Comparison of ENCODE assay signal across 18 cellular contexts in the genomic region with DNA sequence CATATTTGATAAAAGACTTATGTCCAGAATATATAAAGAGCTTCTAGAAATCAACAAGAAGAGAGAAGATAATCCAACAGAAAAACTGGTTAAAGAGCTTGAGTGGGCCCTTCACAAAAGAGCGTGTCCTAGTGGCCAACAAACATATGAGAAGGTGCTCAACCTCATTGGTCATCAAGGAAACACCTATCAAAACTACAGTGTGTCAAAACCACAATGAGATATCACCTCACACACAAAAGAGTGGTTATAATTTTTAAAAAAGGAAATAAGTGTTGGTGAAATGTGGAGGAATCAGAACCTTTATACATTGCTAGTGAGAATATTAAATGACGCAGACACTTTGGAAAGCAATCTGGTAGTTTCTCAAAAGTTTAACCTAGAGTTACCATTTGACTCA.
DNase-seq lines count a peak whose midpoint lies in the region; ATAC-seq, FAIRE-seq and TF ChIP-seq lines count a peak whose summit lies in the region.
"Had no signal": no experiment of that assay in that cellular context is flagged by ENCODE, and none has a peak within 500 bp of the region (broad histone marks: within the 10 kb centered on the region; RNA-seq: fewer than 3 reads in every experiment).

No MANE protein-coding gene starts in this region.

- H4K20me1 ChIP-seq in KMS-11 (ENCODE audit: insufficient read depth): no peaks in the 10 kb centered on the region
- H4K20me1 ChIP-seq in GM12878 (ENCODE audit: control insufficient read depth, insufficient read depth): no peaks in the 10 kb centered on the region
- no peaks in the 10 kb centered on the region for H4K20me1 ChIP-seq in osteoblast (ENCODE audit: insufficient read depth, low read length)

- peaks cover 0 to 1% (median 0%) of the 10 kb centered on the region in 6 donors for H3K9me3 Mint-ChIP-seq in immature natural killer cell
- peaks cover 4% of the 10 kb centered on the region; the same call in 1 of the 2 replicates for H3K9me3 Mint-ChIP-seq in HFFc6
- H3K9me3 Mint-ChIP-seq: CD4-positive, alpha-beta memory T cell; GM23338 had no signal

- no TSS peak for BruUV-seq in GM12878 (replicated peaks; lab: Mats Ljungman, UMichigan)

- no peak for DNase-seq in GM12878 (ENCODE audit: low read depth, low spot score)
- DNase-seq in immature natural killer cell: peak; percentile 51 to 64 (median 54)
- peak; percentile 23 for DNase-seq in osteoblast (ENCODE audit: insufficient read length, low spot score, missing footprints)
- DNase-seq in SIG-M5 treated with dmso at 0.1 percent for 504 hours (lab: John Stamatoyannopoulos, UW; ENCODE audit: unreplicated experiment): no peak
- DNase-seq in aorta: no peak
- no peak for DNase-seq in RPMI8226
- DNase-seq in HFFc6: no peak
- DNase-seq: C1 segment of cervical spinal cord; Calu3; CD4-positive, alpha-beta memory T cell; COR-L47; DMS53; DMS79 treated with DMSO at 0.1 percent for 48 hours; GF-D8; H9 had no signal

- H3K36me3 ChIP-seq in KMS-11 (ENCODE audit: insufficient read depth) (no peaks in the 10 kb centered on the region), GM12878 (ENCODE audit: control insufficient read depth in 2 of 2, insufficient read depth in 2 of 2, low read length in 1 of 2) (no peaks in the 10 kb centered on the region), osteoblast (ENCODE audit: insufficient read depth, low read length) (no peaks in the 10 kb centered on the region), aorta (ENCODE audit: control insufficient read depth in 1 of 2, insufficient read depth in 2 of 2, low read length in 1 of 2) (no peaks in the 10 kb centered on the region)

- SMC1A ChIA-PET in GM12878 (lab: Charles Lee; ENCODE audit: uncharacterized antibody, unreplicated experiment): interaction anchor here (0.8 to 2.2 kb wide), 2 partner anchors 22 to 27 kb away, joined by 3 to 16 read pairs; no protein-coding TSS in a partner anchor

- intact Hi-C loops in GM12878 (cut with micrococcal nuclease; ENCODE audit: unreplicated experiment): no loop called here
- intact Hi-C loops in aorta (cut with DNase I): loop anchor here in 1 of 2 donors (10.0 kb wide), 1 partner anchor 57 kb away; no protein-coding TSS in a partner anchor

- no peak for TF ChIP-seq RAD21 in GM12878 (IDR thresholded peaks at IDR 0.05; ENCODE audit: insufficient read depth, low read depth, low read length)

- H2AFZ ChIP-seq in KMS-11 (ENCODE audit: low read depth) (no peak overlapping the region), GM12878 (ENCODE audit: control insufficient read depth, low read depth, low read length) (no peak overlapping the region), osteoblast (ENCODE audit: low read length) (no peak overlapping the region)
- H2AFZ ChIP-seq: GM23338 had no signal

- no peaks in the 10 kb centered on the region for H3K9me3 ChIP-seq in GM12878 (replicated peaks; ENCODE audit: control insufficient read depth, insufficient read depth, low read length)
- H3K9me3 ChIP-seq in osteoblast (ENCODE audit: low read depth, low read length): no peaks in the 10 kb centered on the region
- no peaks in the 10 kb centered on the region for H3K9me3 ChIP-seq in aorta (ENCODE audit: control insufficient read depth, low read length)

- H3K4me1 ChIP-seq in KMS-11 (ENCODE audit: low read depth, poor library complexity, severe bottlenecking) (peaks cover 99% of the 10 kb centered on the region), GM12878 (ENCODE audit: control insufficient read depth, insufficient read depth, low read length) (peaks cover 61% of the 10 kb centered on the region), osteoblast (ENCODE audit: insufficient read depth, low read length) (peaks cover 2% of the 10 kb centered on the region), aorta (ENCODE audit: control insufficient read depth in 1 of 2, insufficient read depth in 2 of 2, low read length in 2 of 2) (peaks cover 3 to 6% of the 10 kb centered on the region in 2 donors)

- no peak for TF ChIP-seq EP300 in GM12878 (IDR thresholded peaks at IDR 0.05; ENCODE audit: borderline replicate concordance in 1 of 2, control insufficient read depth in 1 of 2, low read depth in 2 of 2, low read length in 2 of 2)

- H3K9ac ChIP-seq in KMS-11 (no peak overlapping the region), GM12878 (ENCODE audit: control insufficient read depth, insufficient read depth, low read length) (no peak overlapping the region)

- POLR2A ChIA-PET in GM12878 (lab: Charles Lee): interaction anchor here (0.6 to 6.9 kb wide), 4 partner anchors 6 to 107 kb away, joined by 3 to 58 read pairs (median 8); a partner anchor contains a TSS

- RAD21 ChIA-PET in GM12878 (lab: Charles Lee; ENCODE audit: unreplicated experiment): interaction anchor here (1.3 to 6.5 kb wide), 2 partner anchors 28 to 108 kb away, joined by 3 to 75 read pairs; no protein-coding TSS in a partner anchor

- H3K27me3 Mint-ChIP-seq in immature natural killer cell (ENCODE audit: low read depth in 3 of 3) (peaks cover 2 to 5% (median 2%) of the 10 kb centered on the region in 3 donors), HFFc6 (ENCODE audit: insufficient read depth) (peaks cover 17% of the 10 kb centered on the region)
- H3K27me3 Mint-ChIP-seq: CD4-positive, alpha-beta memory T cell had no signal

- H3K27me3 ChIP-seq in KMS-11 (ENCODE audit: insufficient read depth, low read depth): no peaks in the 10 kb centered on the region
- no peaks in the 10 kb centered on the region for H3K27me3 ChIP-seq in GM12878 (replicated peaks in 1 of 2; ENCODE audit: control insufficient read depth in 2 of 2, insufficient read depth in 2 of 2, low read length in 1 of 2)
- H3K27me3 ChIP-seq in osteoblast (ENCODE audit: insufficient read depth, low read length): peaks cover 4% of the 10 kb centered on the region
- no peaks in the 10 kb centered on the region for H3K27me3 ChIP-seq in aorta (ENCODE audit: control insufficient read depth in 1 of 2, insufficient read depth in 2 of 2, low read length in 1 of 2)

- in situ Hi-C loops in GM12878 (cut with MboI): no loop called here

- CTCF ChIA-PET in GM12878 (lab: Yijun Ruan, JAX): no interaction called here

- H3K4me3 Mint-ChIP-seq in immature natural killer cell (peak overlapping the region in 4 of 5 donors; percentile 17 to 37 (median 23)), HFFc6 (no peak overlapping the region)
- H3K4me3 Mint-ChIP-seq: CD4-positive, alpha-beta memory T cell; GM23338 had no signal

- H3K27ac Mint-ChIP-seq in immature natural killer cell: peak overlapping the region; percentile 15 to 58 (median 28)
- no peak overlapping the region for H3K27ac Mint-ChIP-seq in HFFc6
- H3K27ac Mint-ChIP-seq: GM23338, H9 had no signal

- TF ChIP-seq POLR2A in GM12878 (IDR thresholded peaks at IDR 0.05; ENCODE audit: low read depth, low read length): no peak

- ATAC-seq in GM12878 (no peak), aorta (ENCODE audit: low FRiP score) (no peak)
- ATAC-seq: GM23338, HCT116 had no signal

- FAIRE-seq in GM12878 (lab: Jason Lieb, UNC): no peak

- H3K36me3 Mint-ChIP-seq in immature natural killer cell (no peaks in the 10 kb centered on the region), HFFc6 (ENCODE audit: low read depth) (peaks cover 4% of the 10 kb centered on the region; the same call in 1 of the 2 replicates)
- H3K36me3 Mint-ChIP-seq: CD4-positive, alpha-beta memory T cell had no signal

- H3K4me1 Mint-ChIP-seq in immature natural killer cell (peaks cover 50 to 63% of the 10 kb centered on the region in 2 donors), HFFc6 (ENCODE audit: low read depth) (peaks cover 9% of the 10 kb centered on the region)
- H3K4me1 Mint-ChIP-seq: GM23338 had no signal

- H3K27ac ChIP-seq in KMS-11 (peak overlapping the region; percentile 100; the same call in 1 of the 2 replicates), GM12878 (ENCODE audit: control insufficient read depth, insufficient read depth) (no peak overlapping the region), osteoblast (ENCODE audit: low read depth, low read length) (no peak overlapping the region), aorta (ENCODE audit: low read depth in 1 of 2, low read length in 2 of 2) (no peak overlapping the region)

- TF ChIP-seq CTCF in KMS-11 (conservative IDR thresholded peaks at IDR 0.05; ENCODE audit: low read depth, low read length): no peak
- no peak for TF ChIP-seq CTCF in GM12878 (IDR thresholded peaks at IDR 0.05 in 2 of 3, conservative IDR thresholded peaks at IDR 0.05 in 1 of 3; ENCODE audit: control insufficient read depth in 2 of 3, extremely low read depth in 1 of 3, insufficient read depth in 1 of 3, low read depth in 3 of 3, low read length in 3 of 3)
- no peak for TF ChIP-seq CTCF in osteoblast (IDR thresholded peaks at IDR 0.05; ENCODE audit: extremely low read depth, low read depth, low read length)
- no peak; the same call in 1 of the 2 replicates for TF ChIP-seq CTCF in HFFc6 (IDR thresholded peaks at IDR 0.05)

- no peak overlapping the region for H3K4me3 ChIP-seq in KMS-11 (IDR thresholded peaks at IDR 0.05; ENCODE audit: insufficient read depth, low read depth, low read length)
- no peak overlapping the region for H3K4me3 ChIP-seq in GM12878
- no peak overlapping the region for H3K4me3 ChIP-seq in osteoblast (ENCODE audit: insufficient read depth, low read length)
- no peak overlapping the region for H3K4me3 ChIP-seq in aorta (ENCODE audit: low read length in 2 of 2)
- H3K4me3 ChIP-seq: GM23338 had no signal

- H3K79me2 ChIP-seq in KMS-11 (ENCODE audit: insufficient read depth, low read depth) (no peaks in the 10 kb centered on the region), GM12878 (ENCODE audit: control insufficient read depth, insufficient read depth, low read length) (no peaks in the 10 kb centered on the region), osteoblast (ENCODE audit: insufficient read depth, low read length) (no peaks in the 10 kb centered on the region)

- peak overlapping the region; percentile 96 for H3K4me2 ChIP-seq in KMS-11
- H3K4me2 ChIP-seq in GM12878 (ENCODE audit: control insufficient read depth, insufficient read depth): no peak overlapping the region
- H3K4me2 ChIP-seq in osteoblast (ENCODE audit: insufficient read depth, low read length): no peak overlapping the region
- H3K4me2 ChIP-seq: GM23338 had no signal

- WGBS in GM12878 (ENCODE audit: insufficient coverage, insufficient replicate concordance, low lambda C conversion rate, missing lambda C conversion rate): 100% methylated on average over 2 of the region's 2 CpGs
- WGBS in aorta, 2 donors: 97% methylated on average over 2 of the region's 2 CpGs

TF ChIP-seq in GM12878, 131 proteins besides CTCF, POLR2A, EP300 and RAD21:
- 0 out of 2 replicates have a peak, but pooled peaks have one; percentile 23 for TF ChIP-seq ZNF217 (IDR thresholded peaks at IDR 0.05)
- no peak for TF ChIP-seq BHLHE40 (IDR thresholded peaks at IDR 0.05; ENCODE audit: borderline replicate concordance in 1 of 2, low read depth in 2 of 2, low read length in 1 of 2)

Comparison
In these comparisons a context has a peak if more than half of its experiments do, and no peak if none do; other contexts are left out.
1. DNase-seq: peak in immature natural killer cell (3 of 3) and osteoblast (single experiment); none in GM12878 (single experiment), SIG-M5 treated with dmso at 0.1 percent for 504 hours (single experiment), aorta (0 of 2), RPMI8226 (single experiment) and HFFc6 (single experiment).